In the genomic region with DNA sequence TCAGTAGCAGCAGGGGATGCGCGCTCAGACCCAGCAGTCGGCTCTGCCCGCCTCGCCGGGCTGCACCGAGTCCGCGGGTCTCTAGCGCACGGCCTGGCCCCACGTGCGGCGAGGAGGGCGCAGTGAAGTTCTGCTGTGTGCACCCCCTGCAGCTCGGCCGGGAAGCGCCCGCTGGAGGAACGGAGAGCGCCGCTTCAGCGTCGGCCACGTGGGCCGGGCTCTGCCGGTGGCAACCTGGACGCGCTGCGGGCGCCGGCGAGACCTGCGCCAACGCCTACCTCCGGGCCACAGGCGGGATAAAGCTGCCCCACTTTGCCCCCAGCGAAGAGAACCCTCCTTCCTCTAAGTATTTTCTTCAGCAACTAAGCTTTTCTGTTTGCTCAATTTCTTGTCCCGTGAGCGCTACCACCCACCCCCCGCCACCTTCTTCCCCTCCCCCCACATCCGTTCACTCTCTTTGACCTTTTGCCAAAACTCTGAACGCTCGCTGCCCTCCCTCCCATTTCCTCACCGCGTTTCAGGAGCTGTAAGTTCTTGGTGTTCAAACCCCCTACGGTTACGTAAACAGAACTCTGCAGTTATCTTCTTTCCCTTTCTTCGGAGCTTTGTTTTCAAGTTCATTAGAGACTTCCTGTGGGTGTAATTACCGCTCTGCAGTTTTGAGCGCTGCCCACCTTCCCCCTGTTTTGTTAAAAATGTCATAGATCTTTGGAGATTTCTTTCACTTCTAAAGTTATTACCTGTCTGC, we compare ENCODE assay signal across 8 cellular contexts. TPM values are rescaled to one million over a fixed set of nuclear protein-coding genes. Genes with fewer than 3 reads are reported as not detected.
DNase-seq lines count a peak whose midpoint lies in the region; ATAC-seq and TF ChIP-seq lines count a peak whose summit lies in the region.

No MANE protein-coding gene starts in this region.

- intact Hi-C loops in Calu3 (cut with micrococcal nuclease; ENCODE audit: unreplicated experiment) = no loop called here

- peak; percentile 46 for DNase-seq in Calu3
- peak; percentile 67 for DNase-seq in GM23338 (ENCODE audit: low spot score)
- DNase-seq in NOMO-1 treated with DMSO at 0.1 percent for 48 hours (lab: John Stamatoyannopoulos, UW; ENCODE audit: unreplicated experiment) = peak; percentile 84
- DNase-seq in activated T-cell treated with anti-CD3 and anti-CD28 coated beads, Interleukin-2, amount 50 U/mL, for 24 hours = peak; percentile 80
- peak; percentile 53 for DNase-seq in fibroblast of villous mesenchyme (ENCODE audit: low read depth)
- no peak for DNase-seq in osteoblast (ENCODE audit: insufficient read length, low spot score, missing footprints)
- no peak for DNase-seq in thoracic aorta (ENCODE audit: low spot score)

- CTCF ChIA-PET in Calu3 (lab: Charles Lee) = interaction anchor here (0.6 to 0.9 kb wide), 2 partner anchors 30 to 43 kb away, joined by 3 to 4 read pairs; no protein-coding TSS in a partner anchor

- H3K27me3 Mint-ChIP-seq in Calu3 (ENCODE audit: unreplicated experiment) (peaks cover 19% of the 10 kb centered on the region), GM23338 (ENCODE audit: insufficient read depth, low read depth, poor library complexity) (peaks cover 45% of the 10 kb centered on the region)
- no peaks in the 10 kb centered on the region for H3K27me3 Mint-ChIP-seq in activated T-cell treated with anti-CD3 and anti-CD28 coated beads, Interleukin-2, amount 50 U/mL, for 24 hours

- H3K9me3 Mint-ChIP-seq in Calu3 (ENCODE audit: low read depth, unreplicated experiment) (no peaks in the 10 kb centered on the region), GM23338 (peaks cover 12% of the 10 kb centered on the region)
- H3K9me3 Mint-ChIP-seq in activated T-cell treated with anti-CD3 and anti-CD28 coated beads, Interleukin-2, amount 50 U/mL, for 24 hours = peaks cover 3% of the 10 kb centered on the region

- H3K4me2 ChIP-seq in GM23338 (peak overlapping the region; percentile 91), osteoblast (ENCODE audit: insufficient read depth, low read length) (peak overlapping the region; percentile 81)

- peak overlapping the region; percentile 60 for H3K4me3 Mint-ChIP-seq in Calu3 (ENCODE audit: low read depth, unreplicated experiment)
- peak overlapping the region; percentile 71 for H3K4me3 Mint-ChIP-seq in GM23338
- H3K4me3 Mint-ChIP-seq in activated T-cell treated with anti-CD3 and anti-CD28 coated beads, Interleukin-2, amount 50 U/mL, for 24 hours = peak overlapping the region; percentile 76

- H4K20me1 ChIP-seq in GM23338 (replicated peaks; ENCODE audit: insufficient read depth) (no peaks in the 10 kb centered on the region), osteoblast (ENCODE audit: insufficient read depth, low read length) (no peaks in the 10 kb centered on the region)

- H3K79me2 ChIP-seq in GM23338 (replicated peaks; ENCODE audit: insufficient read depth) = no peaks in the 10 kb centered on the region
- H3K79me2 ChIP-seq in osteoblast (ENCODE audit: insufficient read depth, low read length) = no peaks in the 10 kb centered on the region

- no peaks in the 10 kb centered on the region for H3K4me1 Mint-ChIP-seq in Calu3 (ENCODE audit: low read depth, unreplicated experiment)
- H3K4me1 Mint-ChIP-seq in GM23338 = peaks cover 16% of the 10 kb centered on the region
- H3K4me1 Mint-ChIP-seq in activated T-cell treated with anti-CD3 and anti-CD28 coated beads, Interleukin-2, amount 50 U/mL, for 24 hours (ENCODE audit: low read depth) = peaks cover 62% of the 10 kb centered on the region

- H3K36me3 Mint-ChIP-seq in Calu3 (ENCODE audit: insufficient read depth, unreplicated experiment) = peaks cover 13% of the 10 kb centered on the region
- H3K36me3 Mint-ChIP-seq in GM23338 (ENCODE audit: low read depth) = peaks cover 6% of the 10 kb centered on the region
- peaks cover 6% of the 10 kb centered on the region for H3K36me3 Mint-ChIP-seq in activated T-cell treated with anti-CD3 and anti-CD28 coated beads, Interleukin-2, amount 50 U/mL, for 24 hours (ENCODE audit: low read depth)

- H3K36me3 ChIP-seq in GM23338 (ENCODE audit: insufficient read depth) = no peaks in the 10 kb centered on the region; the same call in 1 of the 2 replicates
- H3K36me3 ChIP-seq in osteoblast (ENCODE audit: insufficient read depth, low read length) = no peaks in the 10 kb centered on the region
- H3K36me3 ChIP-seq in thoracic aorta = no peaks in the 10 kb centered on the region

- H3F3A ChIP-seq in GM23338 (replicated peaks; ENCODE audit: low read depth) = no peaks in the 10 kb centered on the region

- TF ChIP-seq CTCF in Calu3 (IDR thresholded peaks at IDR 0.05; ENCODE audit: unreplicated experiment) (no peak), GM23338 (conservative IDR thresholded peaks at IDR 0.05; ENCODE audit: low read depth in 2 of 2) (no peak), fibroblast of villous mesenchyme (IDR thresholded peaks at IDR 0.05; ENCODE audit: insufficient read depth, low read depth, low read length) (no peak), osteoblast (IDR thresholded peaks at IDR 0.05; ENCODE audit: extremely low read depth, low read depth, low read length) (no peak), thoracic aorta (IDR thresholded peaks at IDR 0.05) (peak; percentile 18)

- no peak overlapping the region for H3K27ac Mint-ChIP-seq in Calu3 (ENCODE audit: unreplicated experiment)
- H3K27ac Mint-ChIP-seq in GM23338 = no peak overlapping the region
- H3K27ac Mint-ChIP-seq in activated T-cell treated with anti-CD3 and anti-CD28 coated beads, Interleukin-2, amount 50 U/mL, for 24 hours = peak overlapping the region; percentile 86

- ATAC-seq in GM23338 = peak; percentile 78
- ATAC-seq in thoracic aorta (ENCODE audit: insufficient number of reproducible peaks, low FRiP score, low read depth) = no peak
- ATAC-seq in HG03457 (IDR thresholded peaks at IDR 0.05; ENCODE audit: unreplicated experiment) = no peak

- no peaks in the 10 kb centered on the region for H3K9me2 ChIP-seq in GM23338 (ENCODE audit: insufficient read depth)

- H3K4me3 ChIP-seq in GM23338 (peak overlapping the region; percentile 72), fibroblast of villous mesenchyme (ENCODE audit: low read depth, low read length) (peak overlapping the region; percentile 53), osteoblast (ENCODE audit: insufficient read depth, low read length) (peak overlapping the region; percentile 59), thoracic aorta (peak overlapping the region; percentile 61)

- H2AFZ ChIP-seq in GM23338 (peak overlapping the region; percentile 92), osteoblast (ENCODE audit: low read length) (peak overlapping the region; percentile 41)

- no peaks in the 10 kb centered on the region for H3K9me3 ChIP-seq in osteoblast (ENCODE audit: low read depth, low read length)
- H3K9me3 ChIP-seq in thoracic aorta = no peaks in the 10 kb centered on the region

- no peak overlapping the region for H3K27ac ChIP-seq in GM23338 (ENCODE audit: low read depth)
- H3K27ac ChIP-seq in osteoblast (ENCODE audit: low read depth, low read length) = no peak overlapping the region
- H3K27ac ChIP-seq in thoracic aorta = no peak overlapping the region

- no TSS peak for BruUV-seq in Calu3 (replicated peaks; lab: Mats Ljungman, UMichigan)

- peaks cover 11% of the 10 kb centered on the region; the same call in 1 of the 2 replicates for H3K4me1 ChIP-seq in GM23338 (ENCODE audit: insufficient read depth)
- H3K4me1 ChIP-seq in osteoblast (ENCODE audit: insufficient read depth, low read length) = peaks cover 7% of the 10 kb centered on the region
- H3K4me1 ChIP-seq in thoracic aorta (ENCODE audit: control insufficient read depth in 1 of 2, low read depth in 2 of 2) = peaks cover 5 to 11% of the 10 kb centered on the region in 2 donors

- H3K27me3 ChIP-seq in GM23338 (ENCODE audit: insufficient read depth) (peaks cover 44% of the 10 kb centered on the region), osteoblast (ENCODE audit: insufficient read depth, low read length) (peaks cover 41% of the 10 kb centered on the region), thoracic aorta (replicated peaks; ENCODE audit: insufficient read depth) (no peaks in the 10 kb centered on the region)

TF ChIP-seq in GM23338, 12 proteins besides CTCF, POLR2A, EP300 and RAD21 (continues in another document):
- TF ChIP-seq EZH2 (IDR thresholded peaks at IDR 0.05; ENCODE audit: low read depth, unreplicated experiment) (no peak), ZNF331 (CRISPR knock-in tag; IDR thresholded peaks at IDR 0.05; ENCODE audit: low read depth) (no peak), NANOG (IDR thresholded peaks at IDR 0.05; ENCODE audit: borderline replicate concordance) (no peak), EZH2phosphoT487 (IDR thresholded peaks at IDR 0.05; ENCODE audit: unreplicated experiment) (no peak)
- TF ChIP-seq, protein P1, sequence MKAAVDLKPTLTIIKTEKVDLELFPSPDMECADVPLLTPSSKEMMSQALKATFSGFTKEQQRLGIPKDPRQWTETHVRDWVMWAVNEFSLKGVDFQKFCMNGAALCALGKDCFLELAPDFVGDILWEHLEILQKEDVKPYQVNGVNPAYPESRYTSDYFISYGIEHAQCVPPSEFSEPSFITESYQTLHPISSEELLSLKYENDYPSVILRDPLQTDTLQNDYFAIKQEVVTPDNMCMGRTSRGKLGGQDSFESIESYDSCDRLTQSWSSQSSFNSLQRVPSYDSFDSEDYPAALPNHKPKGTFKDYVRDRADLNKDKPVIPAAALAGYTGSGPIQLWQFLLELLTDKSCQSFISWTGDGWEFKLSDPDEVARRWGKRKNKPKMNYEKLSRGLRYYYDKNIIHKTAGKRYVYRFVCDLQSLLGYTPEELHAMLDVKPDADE (IDR thresholded peaks at IDR 0.05) = peak; percentile 37; the same call in 1 of the 2 replicates

RNA-seq across cellular contexts. Expression of a gene that starts 42.6 kb away (rescaled TPM):
- total RNA-seq in Calu3 (2022) (not detected in 2 replicates), fibroblast of villous mesenchyme (not detected in 2 replicates), osteoblast (not detected in 2 replicates), thoracic aorta (not detected)
- not detected in 2 replicates for total RNA-seq in GM23338 (2014; rRNA removed; shearing (Covaris generic))
- 0.10 TPM in 1 of 2 replicates, not detected in the other for polyA plus RNA-seq in GM23338 (2016; fragmentation: Nextera tagmentation; extraction: Ambion mirVana)

Comparison
In these comparisons a context has a peak if more than half of its experiments do, and no peak if none do; other contexts are left out.
1. DNase-seq: peak in Calu3 (single experiment), GM23338 (single experiment), NOMO-1 treated with DMSO at 0.1 percent for 48 hours (single experiment), activated T-cell treated with anti-CD3 and anti-CD28 coated beads, Interleukin-2, amount 50 U/mL, for 24 hours (single experiment) and fibroblast of villous mesenchyme (single experiment); none in osteoblast (single experiment) and thoracic aorta (single experiment).
2. Peak in every context shown above with its lines, with median percentiles within 50 percentile points of each other: H3K4me3 Mint-ChIP-seq and H3K4me3 ChIP-seq.